1 cellular context compared by ENCODE assay signal in genomic region chr9:37036237-37037136, GRCh38.
TF ChIP-seq lines count a peak whose summit lies in the region.

No MANE protein-coding gene starts in this region.

TF ChIP-seq in GM12878, 131 proteins besides CTCF, POLR2A, EP300 and RAD21 (continued from another document and continues in another):
- TF ChIP-seq ZBTB11 (CRISPR knock-in tag; IDR thresholded peaks at IDR 0.05) (no peak), IRF4 (IDR thresholded peaks at IDR 0.05; ENCODE audit: low read depth, low read length) (no peak), CBFB (IDR thresholded peaks at IDR 0.05; ENCODE audit: low read depth) (no peak; the same call in 1 of the 2 replicates), ZSCAN29 (IDR thresholded peaks at IDR 0.05) (no peak), SPI1 (IDR thresholded peaks at IDR 0.05; ENCODE audit: borderline replicate concordance, insufficient read depth, low read depth, low read length) (no peak), NRF1 (conservative IDR thresholded peaks at IDR 0.05; ENCODE audit: low read depth, low read length) (no peak), MTA3 (IDR thresholded peaks at IDR 0.05; ENCODE audit: borderline replicate concordance, low read length) (no peak), EGR1 (IDR thresholded peaks at IDR 0.05; ENCODE audit: borderline replicate concordance in 1 of 2, low read depth in 2 of 2, low read length in 2 of 2) (0 out of 3 replicates have a peak, but pooled peaks of 1 of the 2 experiments have one; percentile 2), SUPT20H (IDR thresholded peaks at IDR 0.05; ENCODE audit: borderline replicate concordance, control insufficient read depth, low read depth, low read length) (no peak), TARDBP (IDR thresholded peaks at IDR 0.05; ENCODE audit: borderline replicate concordance) (no peak), ZNF274 (IDR thresholded peaks at IDR 0.05; ENCODE audit: insufficient read depth, insufficient read length) (no peak), E2F8 (IDR thresholded peaks at IDR 0.05; ENCODE audit: low read depth, partially characterized antibody) (no peak), TBL1XR1 (IDR thresholded peaks at IDR 0.05; ENCODE audit: low read depth, low read length) (no peak), SIX5 (IDR thresholded peaks at IDR 0.05; ENCODE audit: low read depth, low read length, severe bottlenecking) (no peak), HDAC2 (IDR thresholded peaks at IDR 0.05) (no peak), ZBTB33 (IDR thresholded peaks at IDR 0.05) (no peak), HCFC1 (IDR thresholded peaks at IDR 0.05; ENCODE audit: low read length) (no peak), BCL11A (IDR thresholded peaks at IDR 0.05; ENCODE audit: low read depth, low read length) (0 out of 2 replicates have a peak, but pooled peaks have one; percentile 2), BACH1 (IDR thresholded peaks at IDR 0.05; ENCODE audit: borderline replicate concordance) (peak; percentile 25; the same call in 1 of the 2 replicates), HSF1 (IDR thresholded peaks at IDR 0.05; ENCODE audit: low read depth, low read length) (no peak), BRCA1 (IDR thresholded peaks at IDR 0.05; ENCODE audit: low read depth, low read length) (no peak), RB1 (IDR thresholded peaks at IDR 0.05; ENCODE audit: borderline replicate concordance) (no peak), ZNF24 (IDR thresholded peaks at IDR 0.05) (no peak), RAD51 (IDR thresholded peaks at IDR 0.05) (no peak), TCF12 (IDR thresholded peaks at IDR 0.05; ENCODE audit: low read depth, low read length) (0 out of 2 replicates have a peak, but pooled peaks have one; percentile 22), CUX1 (IDR thresholded peaks at IDR 0.05; ENCODE audit: insufficient replicate concordance, low read depth, low read length) (no peak), NBN (IDR thresholded peaks at IDR 0.05) (peak; percentile 87; the same call in 1 of the 2 replicates), CREB1 (IDR thresholded peaks at IDR 0.05; ENCODE audit: low read depth) (no peak), BCL3 (IDR thresholded peaks at IDR 0.05; ENCODE audit: borderline replicate concordance, insufficient read depth, low read depth, low read length, poor library complexity, severe bottlenecking) (no peak), NFXL1 (IDR thresholded peaks at IDR 0.05; ENCODE audit: borderline replicate concordance) (no peak), CREM (IDR thresholded peaks at IDR 0.05; ENCODE audit: low read depth) (no peak; the same call in 1 of the 2 replicates), POLR2AphosphoS5 (IDR thresholded peaks at IDR 0.05; ENCODE audit: low read length) (peak; percentile 37; the same call in 1 of the 2 replicates), ATF2 (IDR thresholded peaks at IDR 0.05; ENCODE audit: low read length) (no peak), CEBPZ (IDR thresholded peaks at IDR 0.05; ENCODE audit: low read depth, low read length) (no peak)
